In genomic region chr7:17983238-17984088, GRCh38 we compare ENCODE assay signal across 31 cellular contexts. TPM values are rescaled to one million over a fixed set of nuclear protein-coding genes. Genes with fewer than 3 reads are reported as not detected.
DNase-seq lines count a peak whose midpoint lies in the region; ATAC-seq and TF ChIP-seq lines count a peak whose summit lies in the region.
"Had no signal": no experiment of that assay in that cellular context is flagged by ENCODE, and none has a peak within 500 bp of the region (broad histone marks: within the 10 kb centered on the region; RNA-seq: fewer than 3 reads in every experiment).

No MANE protein-coding gene starts in this region.

- intact Hi-C loops in Calu3 (cut with micrococcal nuclease; ENCODE audit: unreplicated experiment), result loop anchor here (1.0 kb wide), 1 partner anchor 338 kb away; no protein-coding TSS in a partner anchor

- peaks cover 33% of the 10 kb centered on the region for H3K4me1 ChIP-seq in adipocyte (ENCODE audit: control insufficient read depth, insufficient read depth, low read length)
- no peaks in the 10 kb centered on the region for H3K4me1 ChIP-seq in neural progenitor cell

- peak overlapping the region; percentile 15 for H3K4me3 ChIP-seq in adipocyte (ENCODE audit: low read length)
- no peak overlapping the region for H3K4me3 ChIP-seq in neural progenitor cell
- H3K4me3 ChIP-seq: left ventricle myocardium inferior had no signal

- H3K27me3 Mint-ChIP-seq in Calu3 (ENCODE audit: unreplicated experiment) (no peaks in the 10 kb centered on the region), mesothelial cell of epicardium (ENCODE audit: low read depth) (no peaks in the 10 kb centered on the region), neural progenitor cell (ENCODE audit: insufficient read depth, low read depth) (no peaks in the 10 kb centered on the region)
- peaks cover 0 to 7% of the 10 kb centered on the region in 2 donors for H3K27me3 Mint-ChIP-seq in natural killer cell treated with Interleukin-12 subunit alpha and Interleukin-12 subunit beta and Interleukin-15 and Interleukin-18, amount 100 ng/mL, for 72 hours
- H3K27me3 Mint-ChIP-seq: activated CD8-positive, alpha-beta T cell treated with anti-CD3 and anti-CD28 coated beads for 36 hours had no signal

- no TSS peak for BruUV-seq in Calu3 (replicated peaks; lab: Mats Ljungman, UMichigan)

- H3K4me2 ChIP-seq in neural progenitor cell, result no peak overlapping the region

- CTCF ChIA-PET in Calu3 (lab: Charles Lee), result interaction anchor here (0.5 to 1.2 kb wide), 4 partner anchors 15 to 214 kb away, joined by 3 to 4 read pairs (median 3); no protein-coding TSS in a partner anchor

- no peaks in the 10 kb centered on the region for H3K36me3 ChIP-seq in adipocyte (ENCODE audit: control insufficient read depth, insufficient read depth, low read length, severe bottlenecking)
- H3K36me3 ChIP-seq in neural progenitor cell, result no peaks in the 10 kb centered on the region
- H3K36me3 ChIP-seq: left ventricle myocardium inferior had no signal

- H3K9ac ChIP-seq in adipocyte (ENCODE audit: low read length) (peak overlapping the region; percentile 29), neural progenitor cell (no peak overlapping the region)

- H3K27me3 ChIP-seq in adipocyte (replicated peaks; ENCODE audit: control insufficient read depth, insufficient read depth, low read length) (no peaks in the 10 kb centered on the region), neural progenitor cell (no peaks in the 10 kb centered on the region)

- H4K20me1 ChIP-seq in neural progenitor cell (ENCODE audit: low read depth), result no peaks in the 10 kb centered on the region

- H3K27ac ChIP-seq in neural progenitor cell, result no peak overlapping the region
- H3K27ac ChIP-seq: epithelial cell of prostate, left ventricle myocardium inferior had no signal

- H3K79me2 ChIP-seq in neural progenitor cell (ENCODE audit: low read depth), result no peaks in the 10 kb centered on the region

- peaks cover 9% of the 10 kb centered on the region for H3K9me3 ChIP-seq in adipocyte (ENCODE audit: control insufficient read depth, low read length)
- no peaks in the 10 kb centered on the region for H3K9me3 ChIP-seq in neural progenitor cell (ENCODE audit: low read depth)

- no peak for ATAC-seq in HG02885 (IDR thresholded peaks at IDR 0.05; ENCODE audit: poor library complexity, unreplicated experiment)
- no peak for ATAC-seq in natural killer cell treated with Interleukin-12 subunit alpha and Interleukin-12 subunit beta and Interleukin-15 and Interleukin-18, amount 100 ng/mL, for 72 hours
- ATAC-seq: activated CD8-positive, alpha-beta T cell treated with anti-CD3 and anti-CD28 coated beads for 36 hours; activated T-helper 17 cell treated with anti-CD3 and anti-CD28 coated beads, Interleukin-2, amount 50 U/mL, for 72 hours; natural killer cell had no signal

- H3K27ac Mint-ChIP-seq in Calu3 (ENCODE audit: unreplicated experiment) (peak overlapping the region; percentile 1), mesothelial cell of epicardium (peak overlapping the region; percentile 12), neural progenitor cell (no peak overlapping the region)
- peak overlapping the region in 1 of 2 donors; percentile 42 for H3K27ac Mint-ChIP-seq in natural killer cell treated with Interleukin-12 subunit alpha and Interleukin-12 subunit beta and Interleukin-15 and Interleukin-18, amount 100 ng/mL, for 72 hours
- H3K27ac Mint-ChIP-seq: activated CD8-positive, alpha-beta T cell treated with anti-CD3 and anti-CD28 coated beads for 36 hours; activated naive CD4-positive, alpha-beta T cell treated with anti-CD3 and anti-CD28 coated beads, Interleukin-2, amount 10 ng/mL, durations not matched to agents 7 days and 5 days; activated T-helper 17 cell treated with anti-CD3 and anti-CD28 coated beads, Interleukin-2, amount 50 U/mL, for 72 hours; natural killer cell had no signal

- H2AFZ ChIP-seq in neural progenitor cell (replicated peaks), result no peak overlapping the region

- no peaks in the 10 kb centered on the region for H3F3A ChIP-seq in neural progenitor cell (ENCODE audit: low read depth)

- H3K36me3 Mint-ChIP-seq in Calu3 (ENCODE audit: insufficient read depth, unreplicated experiment) (no peaks in the 10 kb centered on the region), mesothelial cell of epicardium (no peaks in the 10 kb centered on the region), neural progenitor cell (no peaks in the 10 kb centered on the region)
- H3K36me3 Mint-ChIP-seq in natural killer cell treated with Interleukin-12 subunit alpha and Interleukin-12 subunit beta and Interleukin-15 and Interleukin-18, amount 100 ng/mL, for 72 hours, result no peaks in the 10 kb centered on the region
- H3K36me3 Mint-ChIP-seq: activated naive CD4-positive, alpha-beta T cell treated with anti-CD3 and anti-CD28 coated beads, Interleukin-2, amount 10 ng/mL, durations not matched to agents 7 days and 5 days; natural killer cell had no signal

- no peak overlapping the region for H3K4me3 Mint-ChIP-seq in Calu3 (ENCODE audit: low read depth, unreplicated experiment)
- H3K4me3 Mint-ChIP-seq in mesothelial cell of epicardium, result no peak overlapping the region
- no peak overlapping the region for H3K4me3 Mint-ChIP-seq in natural killer cell treated with Interleukin-12 subunit alpha and Interleukin-12 subunit beta and Interleukin-15 and Interleukin-18, amount 100 ng/mL, for 72 hours
- H3K4me3 Mint-ChIP-seq in neural progenitor cell, result no peak overlapping the region
- H3K4me3 Mint-ChIP-seq: activated CD8-positive, alpha-beta T cell treated with anti-CD3 and anti-CD28 coated beads for 36 hours; activated naive CD4-positive, alpha-beta T cell treated with anti-CD3 and anti-CD28 coated beads, Interleukin-2, amount 10 ng/mL, durations not matched to agents 7 days and 5 days; activated T-helper 17 cell treated with anti-CD3 and anti-CD28 coated beads, Interleukin-2, amount 50 U/mL, for 72 hours; natural killer cell had no signal

- DNase-seq in Calu3, result no peak
- peak; percentile 23 for DNase-seq in MV-4-11 (lab: John Stamatoyannopoulos, UW)
- DNase-seq in adipocyte (ENCODE audit: low read depth), result no peak
- no peak for DNase-seq in mesothelial cell of epicardium (ENCODE audit: low spot score in 2 of 2, unreplicated experiment in 2 of 2)
- no peak for DNase-seq in natural killer cell treated with Interleukin-12 subunit alpha and Interleukin-12 subunit beta and Interleukin-15 and Interleukin-18, amount 100 ng/mL, for 72 hours (ENCODE audit: low spot score)
- DNase-seq in NCI-H1694 (lab: John Stamatoyannopoulos, UW), result no peak
- no peak for DNase-seq in neural progenitor cell (ENCODE audit: low spot score)
- DNase-seq: activated CD4-positive, CD25-positive, alpha-beta regulatory T cell treated with anti-CD3 and anti-CD28 coated beads, Interleukin-2, amount 50 U/mL, for 72 hours; activated CD8-positive, alpha-beta memory T cell treated with anti-CD3 and anti-CD28 coated beads, Interleukin-2, amount 50 U/mL, for 48 hours; activated CD8-positive, alpha-beta T cell treated with anti-CD3 and anti-CD28 coated beads for 36 hours; activated naive CD4-positive, alpha-beta T cell treated with anti-CD3 and anti-CD28 coated beads, Interleukin-2, amount 10 ng/mL, durations not matched to agents 7 days and 5 days; amygdala; DMS53; effector CD8-positive, alpha-beta T cell; left ventricle myocardium inferior; midbrain; natural killer cell; NCI-H1048; NCI-H187; NCI-H446 treated with DMSO at 0.1 percent for 48 hours; NCI-H774; stimulated activated CD4-positive, alpha-beta T cell treated with anti-CD3 and anti-CD28 coated beads, Interleukin-4, amount 100 ng/mL, for 24 hours had no signal

- peaks cover 2% of the 10 kb centered on the region for H3K9me3 Mint-ChIP-seq in Calu3 (ENCODE audit: low read depth, unreplicated experiment)
- peaks cover 10% of the 10 kb centered on the region for H3K9me3 Mint-ChIP-seq in mesothelial cell of epicardium
- no peaks in the 10 kb centered on the region for H3K9me3 Mint-ChIP-seq in natural killer cell treated with Interleukin-12 subunit alpha and Interleukin-12 subunit beta and Interleukin-15 and Interleukin-18, amount 100 ng/mL, for 72 hours
- peaks cover 2% of the 10 kb centered on the region for H3K9me3 Mint-ChIP-seq in neural progenitor cell
- H3K9me3 Mint-ChIP-seq: activated CD8-positive, alpha-beta T cell treated with anti-CD3 and anti-CD28 coated beads for 36 hours; activated naive CD4-positive, alpha-beta T cell treated with anti-CD3 and anti-CD28 coated beads, Interleukin-2, amount 10 ng/mL, durations not matched to agents 7 days and 5 days; activated T-helper 17 cell treated with anti-CD3 and anti-CD28 coated beads, Interleukin-2, amount 50 U/mL, for 72 hours had no signal

- TF ChIP-seq CTCF in Calu3 (IDR thresholded peaks at IDR 0.05; ENCODE audit: unreplicated experiment) (no peak), mesothelial cell of epicardium (IDR thresholded peaks at IDR 0.05; ENCODE audit: unreplicated experiment) (no peak), neural progenitor cell (IDR thresholded peaks at IDR 0.05) (no peak)

- H3K4me1 Mint-ChIP-seq in Calu3 (ENCODE audit: low read depth, unreplicated experiment), result peaks cover 40% of the 10 kb centered on the region
- peaks cover 6% of the 10 kb centered on the region for H3K4me1 Mint-ChIP-seq in mesothelial cell of epicardium
- peaks cover 3 to 6% of the 10 kb centered on the region in 2 donors for H3K4me1 Mint-ChIP-seq in natural killer cell treated with Interleukin-12 subunit alpha and Interleukin-12 subunit beta and Interleukin-15 and Interleukin-18, amount 100 ng/mL, for 72 hours (ENCODE audit: low read depth in 2 of 2)
- H3K4me1 Mint-ChIP-seq in neural progenitor cell, result no peaks in the 10 kb centered on the region
- H3K4me1 Mint-ChIP-seq: activated naive CD4-positive, alpha-beta T cell treated with anti-CD3 and anti-CD28 coated beads, Interleukin-2, amount 10 ng/mL, durations not matched to agents 7 days and 5 days; activated T-helper 17 cell treated with anti-CD3 and anti-CD28 coated beads, Interleukin-2, amount 50 U/mL, for 72 hours; natural killer cell had no signal

RNA-seq across cellular contexts. Expression of gene SNX13, which starts 43.2 kb away (rescaled TPM):
- total RNA-seq in Calu3 (2022), result 69.3 and 71.9 TPM in 2 replicates
- 53.9 to 57.9 TPM (median 57.1 TPM) in 3 replicates for total RNA-seq in mesothelial cell of epicardium
- 10 to 100 TPM; 32.2 to 34.2 TPM for total RNA-seq in natural killer cell treated with Interleukin-12 subunit alpha and Interleukin-12 subunit beta and Interleukin-15 and Interleukin-18, amount 100 ng/mL, for 72 hours
- 41.3 and 67.5 TPM in 2 replicates for total RNA-seq in neural progenitor cell (ENCODE audit: low replicate concordance)

RNA-seq across cellular contexts. Expression of gene PRPS1L1, which starts 44.2 kb away (rescaled TPM):
- total RNA-seq in Calu3 (2022), result not detected in 2 replicates
- total RNA-seq in mesothelial cell of epicardium, result not detected in 3 replicates
- not detected for total RNA-seq in natural killer cell treated with Interleukin-12 subunit alpha and Interleukin-12 subunit beta and Interleukin-15 and Interleukin-18, amount 100 ng/mL, for 72 hours
- total RNA-seq in neural progenitor cell (ENCODE audit: low replicate concordance), result not detected in 2 replicates
- total RNA-seq: activated CD8-positive, alpha-beta T cell treated with anti-CD3 and anti-CD28 coated beads for 36 hours; activated T-helper 17 cell treated with anti-CD3 and anti-CD28 coated beads, Interleukin-2, amount 50 U/mL, for 72 hours; chondrocyte; G401; glomerular endothelial cell; left ventricle myocardium inferior; LHCN-M2; natural killer cell; osteocyte; T-helper 2 cell treated with Interferon-gamma antibody and Interleukin-4, amounts not matched to agents 100 ng/mL and 5 ng/mL, for 36 hours had no signal
